1 cellular context compared by ENCODE assay signal in the genomic region with DNA sequence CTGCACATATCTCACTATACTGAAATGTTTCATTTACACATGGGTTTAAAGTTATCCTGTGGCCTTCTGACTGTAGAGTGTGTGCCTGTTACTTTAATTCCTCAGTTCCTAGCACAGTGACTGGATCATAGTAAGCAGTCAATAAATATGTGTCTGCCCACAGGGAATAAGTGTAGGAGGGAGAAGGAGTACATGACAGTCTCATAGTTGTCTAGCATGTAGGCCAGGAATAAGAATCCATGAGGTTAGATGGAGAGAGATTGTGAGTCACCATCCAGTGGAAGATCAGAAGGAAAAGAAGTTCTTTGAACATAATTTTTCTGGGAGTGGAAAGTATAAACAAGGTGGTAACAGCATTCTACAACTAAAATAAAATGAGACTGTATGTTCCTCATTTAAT.
TF ChIP-seq lines count a peak whose summit lies in the region.

No MANE protein-coding gene starts in this region.

TF ChIP-seq in SK-N-SH, 30 proteins besides CTCF, POLR2A, EP300 and RAD21 (continued from another document):
- TF ChIP-seq, protein P1, sequence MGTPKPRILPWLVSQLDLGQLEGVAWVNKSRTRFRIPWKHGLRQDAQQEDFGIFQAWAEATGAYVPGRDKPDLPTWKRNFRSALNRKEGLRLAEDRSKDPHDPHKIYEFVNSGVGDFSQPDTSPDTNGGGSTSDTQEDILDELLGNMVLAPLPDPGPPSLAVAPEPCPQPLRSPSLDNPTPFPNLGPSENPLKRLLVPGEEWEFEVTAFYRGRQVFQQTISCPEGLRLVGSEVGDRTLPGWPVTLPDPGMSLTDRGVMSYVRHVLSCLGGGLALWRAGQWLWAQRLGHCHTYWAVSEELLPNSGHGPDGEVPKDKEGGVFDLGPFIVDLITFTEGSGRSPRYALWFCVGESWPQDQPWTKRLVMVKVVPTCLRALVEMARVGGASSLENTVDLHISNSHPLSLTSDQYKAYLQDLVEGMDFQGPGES (IDR thresholded peaks at IDR 0.05; ENCODE audit: low read depth, low read length): no peak
- TF ChIP-seq, protein P2, sequence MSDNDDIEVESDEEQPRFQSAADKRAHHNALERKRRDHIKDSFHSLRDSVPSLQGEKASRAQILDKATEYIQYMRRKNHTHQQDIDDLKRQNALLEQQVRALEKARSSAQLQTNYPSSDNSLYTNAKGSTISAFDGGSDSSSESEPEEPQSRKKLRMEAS (IDR thresholded peaks at IDR 0.05; ENCODE audit: low read depth): no peak
- TF ChIP-seq, protein P3, sequence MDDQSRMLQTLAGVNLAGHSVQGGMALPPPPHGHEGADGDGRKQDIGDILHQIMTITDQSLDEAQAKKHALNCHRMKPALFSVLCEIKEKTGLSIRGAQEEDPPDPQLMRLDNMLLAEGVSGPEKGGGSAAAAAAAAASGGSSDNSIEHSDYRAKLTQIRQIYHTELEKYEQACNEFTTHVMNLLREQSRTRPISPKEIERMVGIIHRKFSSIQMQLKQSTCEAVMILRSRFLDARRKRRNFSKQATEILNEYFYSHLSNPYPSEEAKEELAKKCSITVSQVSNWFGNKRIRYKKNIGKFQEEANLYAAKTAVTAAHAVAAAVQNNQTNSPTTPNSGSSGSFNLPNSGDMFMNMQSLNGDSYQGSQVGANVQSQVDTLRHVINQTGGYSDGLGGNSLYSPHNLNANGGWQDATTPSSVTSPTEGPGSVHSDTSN (IDR thresholded peaks at IDR 0.05): no peak
- no peak for TF ChIP-seq GATA2 (CRISPR knock-in tag; IDR thresholded peaks at IDR 0.05)
- TF ChIP-seq GABPA (IDR thresholded peaks at IDR 0.05; ENCODE audit: low read depth): no peak
